In the genomic region with DNA sequence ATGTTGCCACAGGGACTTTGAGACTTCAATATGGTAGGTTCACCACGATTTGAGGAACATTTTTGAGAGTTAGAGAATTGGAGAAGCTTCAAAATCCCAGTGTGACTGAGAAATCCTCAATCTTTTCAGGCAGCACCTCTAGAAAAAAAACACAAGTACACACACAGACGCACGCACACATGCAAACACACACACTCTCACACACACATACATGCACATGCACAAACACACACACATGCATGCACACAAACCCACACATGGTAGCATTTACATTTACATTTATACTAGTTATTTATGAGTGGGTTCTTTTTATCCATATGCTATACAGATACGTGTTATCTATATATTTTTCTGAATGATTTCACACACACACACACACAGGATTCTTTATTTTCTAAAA, we compare ENCODE assay signal across 28 cellular contexts.
"Had no signal": no experiment of that assay in that cellular context is flagged by ENCODE, and none has a peak within 500 bp of the region (broad histone marks: within the 10 kb centered on the region; RNA-seq: fewer than 3 reads in every experiment).

No MANE protein-coding gene starts in this region.

- H3K4me3 ChIP-seq: neural progenitor cell, ovary, psoas muscle, skin epidermis, smooth muscle cell, spleen, stomach, thoracic aorta, thyroid gland, tibial nerve, upper lobe of left lung, vagina had no signal

- H3K36me3 ChIP-seq: neural progenitor cell, ovary, spleen, stomach, thoracic aorta, thyroid gland, tibial nerve, upper lobe of left lung, vagina had no signal

- H3K27ac ChIP-seq: neural progenitor cell, ovary, parathyroid adenoma, psoas muscle, skin epidermis, spleen, stomach, thoracic aorta, thyroid gland, tibial nerve, upper lobe of left lung, vagina had no signal

- H3K9me3 ChIP-seq: ovary, psoas muscle, thoracic aorta, thyroid gland, tibial nerve, upper lobe of left lung, vagina had no signal

- DNase-seq: naive thymus-derived CD4-positive, alpha-beta T cell; natural killer cell; occipital lobe; ovary; posterior cingulate gyrus; psoas muscle; right cardiac atrium; spleen; stimulated activated CD4-positive, alpha-beta T cell treated with anti-CD3 and anti-CD28 coated beads, Interleukin-12 subunit alpha, Interleukin-12 subunit beta, amount 100 ng/mL, for 4 hours; stimulated activated CD4-positive, alpha-beta T cell treated with anti-CD3 and anti-CD28 coated beads, Interleukin-1b, Interleukin-23, amount 100 ng/mL, for 48 hours; stimulated activated CD4-positive, alpha-beta T cell treated with anti-CD3 and anti-CD28 coated beads, Interleukin-4, amount 100 ng/mL, for 1 hour; stimulated activated CD4-positive, alpha-beta T cell treated with anti-CD3 and anti-CD28 coated beads, Interleukin-4, amount 100 ng/mL, for 4 hours; stimulated activated CD8-positive, alpha-beta memory T cell treated with anti-CD3 and anti-CD28 coated beads, Interleukin-4, amount 100 ng/mL, for 48 hours; stimulated activated naive CD4-positive, alpha-beta T cell treated with Interleukin-2 at 50 U/mL for 16 hours; stomach; thyroid gland; trophoblast cell; upper lobe of left lung had no signal

- H3K79me2 ChIP-seq: parathyroid adenoma had no signal

- H3K9ac ChIP-seq: neural progenitor cell, parathyroid adenoma had no signal

- FAIRE-seq: urothelium cell line had no signal

- H3K27me3 ChIP-seq: neural progenitor cell, ovary, stomach, thyroid gland, tibial nerve, upper lobe of left lung, vagina had no signal

- H3K4me1 ChIP-seq: neural progenitor cell, parathyroid adenoma, psoas muscle, spleen, stomach, thyroid gland, tibial nerve, upper lobe of left lung, vagina had no signal

- H3K4me2 ChIP-seq: neural progenitor cell, smooth muscle cell had no signal

- H2AFZ ChIP-seq: neural progenitor cell, parathyroid adenoma had no signal

- ATAC-seq: naive thymus-derived CD4-positive, alpha-beta T cell; natural killer cell; psoas muscle; right cardiac atrium; sciatic nerve; stimulated activated memory B cell treated with anti-CD40 and anti-IgM and Interleukin-4, amounts not matched to agents 10 μg/mL and 1 μg/mL and 100 μg/mL, for 72 hours had no signal
